In the genomic region with DNA sequence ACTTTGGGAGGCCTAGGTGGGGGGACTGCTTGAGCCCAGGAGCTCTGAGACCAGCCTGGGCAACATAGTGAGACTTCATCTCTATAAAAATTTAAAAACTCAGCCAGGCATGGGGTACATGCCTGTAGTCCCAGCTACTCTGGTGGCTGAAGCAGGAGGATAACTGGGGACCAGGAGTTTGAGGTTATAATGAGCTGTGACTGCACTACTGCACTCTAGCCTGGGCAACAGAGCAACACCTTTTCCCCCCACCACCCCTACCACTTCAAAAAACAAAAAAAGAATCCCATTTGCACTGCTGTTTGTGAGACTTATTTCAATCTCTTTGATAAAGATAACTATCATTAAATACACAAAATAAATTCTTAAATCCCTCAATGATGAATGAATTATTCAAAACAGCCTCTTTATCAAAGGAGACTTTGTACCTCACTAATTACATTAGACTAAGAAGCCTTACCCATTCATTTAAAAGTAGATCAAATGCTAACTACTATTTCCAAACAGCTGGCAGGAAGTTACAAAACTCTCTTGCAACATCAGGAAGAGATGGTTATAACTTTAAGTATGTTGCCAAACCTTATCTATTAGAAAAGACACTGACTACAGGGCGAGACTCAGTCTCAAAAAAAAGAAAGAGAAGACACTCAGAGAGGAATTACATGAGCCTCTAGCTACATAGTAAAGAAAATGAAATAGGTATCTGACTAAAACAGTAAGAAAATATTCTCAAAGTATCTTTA, we compare ENCODE assay signal across 8 cellular contexts. TPM values are rescaled to one million over a fixed set of nuclear protein-coding genes. Genes with fewer than 3 reads are reported as not detected.
A peak's percentile ranks its signal among the peaks of the same experiment; 100 is the strongest.
DNase-seq lines count a peak whose midpoint lies in the region; ATAC-seq and TF ChIP-seq lines count a peak whose summit lies in the region.

No MANE protein-coding gene starts in this region.

- no peak for TF ChIP-seq CTCF in AG04449 (IDR thresholded peaks at IDR 0.05; ENCODE audit: insufficient read depth, low read length, missing control alignments)

- no peak overlapping the region for H3K4me3 ChIP-seq in AG04449 (ENCODE audit: low read depth, low read length)

- no peak overlapping the region for H3K4me3 Mint-ChIP-seq in activated naive CD8-positive, alpha-beta T cell treated with anti-CD3 and anti-CD28 coated beads, Interleukin-2, amount 50 U/mL, for 24 hours

- H3K4me1 Mint-ChIP-seq in activated naive CD8-positive, alpha-beta T cell treated with anti-CD3 and anti-CD28 coated beads, Interleukin-2, amount 50 U/mL, for 24 hours: peaks cover 28% of the 10 kb centered on the region

- no peak for ATAC-seq in activated naive CD8-positive, alpha-beta T cell treated with anti-CD3 and anti-CD28 coated beads, Interleukin-2, amount 50 U/mL, for 24 hours
- ATAC-seq in left lobe of liver (peak; percentile 81), HG03135 (IDR thresholded peaks at IDR 0.05; ENCODE audit: unreplicated experiment) (no peak), HG03175 (IDR thresholded peaks at IDR 0.05; ENCODE audit: unreplicated experiment) (no peak)

- POLR2A ChIA-PET in AG04449 (lab: Yijun Ruan, JAX): no interaction called here

- no peaks in the 10 kb centered on the region for H3K27me3 Mint-ChIP-seq in activated naive CD8-positive, alpha-beta T cell treated with anti-CD3 and anti-CD28 coated beads, Interleukin-2, amount 50 U/mL, for 24 hours

- H3K9me3 Mint-ChIP-seq in activated naive CD8-positive, alpha-beta T cell treated with anti-CD3 and anti-CD28 coated beads, Interleukin-2, amount 50 U/mL, for 24 hours: no peaks in the 10 kb centered on the region

- peak; percentile 28 for DNase-seq in AG04449 (ENCODE audit: low read depth, low spot score)
- DNase-seq in HPDE6-E6E7 (ENCODE audit: extremely low spot score): peak; percentile 5
- DNase-seq in activated naive CD8-positive, alpha-beta T cell treated with anti-CD3 and anti-CD28 coated beads, Interleukin-2, amount 50 U/mL, for 24 hours: no peak
- no peak for DNase-seq in left lobe of liver (ENCODE audit: low spot score)
- no peak for DNase-seq in NCI-H446 (lab: John Stamatoyannopoulos, UW)
- no peak for DNase-seq in activated CD4-positive, alpha-beta T cell treated with anti-CD3 and anti-CD28 coated beads for 4 hours

- CTCF ChIA-PET in AG04449 (lab: Yijun Ruan, JAX): interaction anchor here (0.7 to 2.1 kb wide), 4 partner anchors 9 to 70 kb away, joined by 3 to 9 read pairs (median 4); no protein-coding TSS in a partner anchor

- H3K27ac Mint-ChIP-seq in activated naive CD8-positive, alpha-beta T cell treated with anti-CD3 and anti-CD28 coated beads, Interleukin-2, amount 50 U/mL, for 24 hours: peak overlapping the region; percentile 56

- H3K36me3 Mint-ChIP-seq in activated naive CD8-positive, alpha-beta T cell treated with anti-CD3 and anti-CD28 coated beads, Interleukin-2, amount 50 U/mL, for 24 hours (ENCODE audit: low read depth): peaks cover 6% of the 10 kb centered on the region

RNA-seq across cellular contexts. Expression of gene BLTP3B, which starts 14.7 kb away (rescaled TPM):
- total RNA-seq in left lobe of liver: 28.3 TPM

Comparison
In these comparisons a context has a peak if more than half of its experiments do, and no peak if none do; other contexts are left out.
1. DNase-seq: peak in AG04449 (single experiment) and HPDE6-E6E7 (single experiment); none in activated naive CD8-positive, alpha-beta T cell treated with anti-CD3 and anti-CD28 coated beads, Interleukin-2, amount 50 U/mL, for 24 hours (single experiment), left lobe of liver (single experiment), NCI-H446 (0 of 2) and activated CD4-positive, alpha-beta T cell treated with anti-CD3 and anti-CD28 coated beads for 4 hours (0 of 2).